Comparison of ENCODE assay signal across 9 cellular contexts in the genomic region with DNA sequence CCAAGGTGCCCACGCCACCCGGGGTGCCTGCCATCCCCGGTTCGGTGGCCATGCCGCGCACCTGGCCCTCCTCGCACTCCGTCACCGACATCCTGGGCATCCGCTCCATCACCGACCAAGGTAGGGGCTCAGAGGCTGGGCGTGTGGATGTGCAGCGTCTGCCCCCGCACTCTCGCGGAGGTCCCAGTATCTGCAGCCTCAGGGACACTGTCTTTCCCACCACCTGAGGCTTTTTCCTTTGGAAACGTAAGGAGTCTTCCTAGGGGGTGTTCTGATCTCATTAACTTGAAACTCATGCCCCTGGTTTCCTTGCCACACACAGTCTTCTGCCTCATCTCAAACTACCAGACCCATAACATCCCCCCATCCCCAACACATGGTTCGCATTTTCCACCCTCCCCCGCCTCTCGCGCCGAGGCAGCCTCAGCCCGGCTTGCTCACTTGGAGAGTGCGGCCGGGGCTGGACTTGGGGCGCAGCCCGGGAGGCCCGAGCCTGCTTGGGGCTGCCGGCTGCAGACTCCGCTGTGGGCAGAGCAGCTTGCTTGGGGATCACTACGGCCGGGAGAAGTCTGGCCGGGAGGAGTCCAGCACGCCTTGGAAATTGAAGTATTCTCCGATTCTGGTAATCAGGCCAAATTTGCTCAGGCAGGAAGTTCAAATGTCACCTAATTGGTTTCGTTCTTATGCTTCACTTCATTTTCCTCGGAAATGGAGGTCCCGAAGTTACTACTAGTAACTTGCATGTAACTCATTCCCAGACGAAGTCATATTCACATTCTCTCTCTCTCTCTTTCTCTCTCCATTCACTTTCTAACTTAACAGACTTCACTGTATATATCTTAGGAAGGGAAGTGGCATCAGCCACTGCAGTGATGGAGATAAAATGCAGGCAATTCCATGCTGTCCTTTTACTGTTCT. TPM values are rescaled to one million over a fixed set of nuclear protein-coding genes. Genes with fewer than 3 reads are reported as not detected.
DNase-seq lines count a peak whose midpoint lies in the region; ATAC-seq and TF ChIP-seq lines count a peak whose summit lies in the region.
"Had no signal": no experiment of that assay in that cellular context is flagged by ENCODE, and none has a peak within 500 bp of the region (broad histone marks: within the 10 kb centered on the region; RNA-seq: fewer than 3 reads in every experiment).

No MANE protein-coding gene starts in this region.

- H3K79me2 ChIP-seq in SK-N-SH (ENCODE audit: insufficient read depth) = no peaks in the 10 kb centered on the region

- no peaks in the 10 kb centered on the region for H3K36me3 ChIP-seq in SK-N-SH (replicated peaks in 1 of 2; ENCODE audit: control insufficient read depth in 1 of 2, insufficient read depth in 2 of 2, low read length in 1 of 2)
- no peaks in the 10 kb centered on the region for H3K36me3 ChIP-seq in adrenal gland (replicated peaks in 1 of 2)

- no peak overlapping the region for H3K4me3 ChIP-seq in SK-N-SH (ENCODE audit: low read depth in 2 of 2, low read length in 1 of 2)
- H3K4me3 ChIP-seq in iPS-11a (ENCODE audit: low read depth, low read length) = peak overlapping the region; percentile 13
- no peak overlapping the region for H3K4me3 ChIP-seq in adrenal gland

- peaks cover 35 to 55% (median 41%) of the 10 kb centered on the region in 3 donors for H3K4me1 Mint-ChIP-seq in T-cell
- peaks cover 22 to 41% of the 10 kb centered on the region in 2 donors for H3K4me1 Mint-ChIP-seq in stimulated activated naive B cell treated with anti-CD40 and anti-IgM and Interleukin-4, amounts not matched to agents 10 μg/mL and 1 μg/mL and 100 μg/mL, for 72 hours

- no peaks in the 10 kb centered on the region for H3K36me3 Mint-ChIP-seq in T-cell
- H3K36me3 Mint-ChIP-seq in stimulated activated naive B cell treated with anti-CD40 and anti-IgM and Interleukin-4, amounts not matched to agents 10 μg/mL and 1 μg/mL and 100 μg/mL, for 72 hours = peaks cover 10 to 25% of the 10 kb centered on the region in 2 donors

- TF ChIP-seq POLR2A in adrenal gland (IDR thresholded peaks at IDR 0.05) = no peak

- TF ChIP-seq CTCF in SK-N-SH (IDR thresholded peaks at IDR 0.05) (no peak), adrenal gland (IDR thresholded peaks at IDR 0.05) (no peak)

- no peak for DNase-seq in SK-N-SH
- DNase-seq in T-cell = no peak
- DNase-seq in stimulated activated naive B cell treated with anti-CD40 and anti-IgM and Interleukin-4, amounts not matched to agents 10 μg/mL and 1 μg/mL and 100 μg/mL, for 72 hours = no peak
- no peak for DNase-seq in OCI-M2 (lab: John Stamatoyannopoulos, UW; ENCODE audit: unreplicated experiment)
- DNase-seq in adrenal gland = no peak
- DNase-seq: C1 segment of cervical spinal cord had no signal

- intact Hi-C loops in adrenal gland (cut with DNase I) = no loop called here

- no peak overlapping the region for H3K27ac ChIP-seq in SK-N-SH (ENCODE audit: low read depth in 2 of 2, low read length in 1 of 2)
- H3K27ac ChIP-seq in adrenal gland = no peak overlapping the region

- ATAC-seq in SK-N-SH treated with all-trans-retinoic acid at 6 μM for 48 hours = no peak
- ATAC-seq in T-cell (replicated peaks in 1 of 4) = no peak
- no peak for ATAC-seq in stimulated activated naive B cell treated with anti-CD40 and anti-IgM and Interleukin-4, amounts not matched to agents 10 μg/mL and 1 μg/mL and 100 μg/mL, for 72 hours (replicated peaks)
- no peak for ATAC-seq in HG03457 (IDR thresholded peaks at IDR 0.05; ENCODE audit: unreplicated experiment)

- H3K4me3 Mint-ChIP-seq in T-cell = peak overlapping the region; percentile 34 to 56 (median 49)
- H3K4me3 Mint-ChIP-seq in stimulated activated naive B cell treated with anti-CD40 and anti-IgM and Interleukin-4, amounts not matched to agents 10 μg/mL and 1 μg/mL and 100 μg/mL, for 72 hours = peak overlapping the region; percentile 56 to 64

- H3K4me1 ChIP-seq in SK-N-SH (ENCODE audit: control insufficient read depth in 1 of 2, insufficient read depth in 2 of 2, low read depth in 1 of 2, low read length in 1 of 2) = no peaks in the 10 kb centered on the region; a peak in 1 of 4 replicates
- peaks cover 14 to 34% of the 10 kb centered on the region in 2 donors for H3K4me1 ChIP-seq in adrenal gland (replicated peaks in 1 of 2)

- peaks cover 69 to 89% of the 10 kb centered on the region in 2 donors for H3K27me3 Mint-ChIP-seq in T-cell
- peaks cover 79 to 89% of the 10 kb centered on the region in 2 donors for H3K27me3 Mint-ChIP-seq in stimulated activated naive B cell treated with anti-CD40 and anti-IgM and Interleukin-4, amounts not matched to agents 10 μg/mL and 1 μg/mL and 100 μg/mL, for 72 hours

- CTCF ChIA-PET in SK-N-SH (lab: Yijun Ruan, JAX) = no interaction called here
- CTCF ChIA-PET in T-cell (lab: Charles Lee) = no interaction called here

- no peak overlapping the region for H3K9ac ChIP-seq in SK-N-SH

- H3K9me2 ChIP-seq in SK-N-SH = no peaks in the 10 kb centered on the region

- peak overlapping the region; percentile 41; the same call in 1 of the 2 replicates for H3K4me2 ChIP-seq in SK-N-SH

- POLR2A ChIA-PET in SK-N-SH (lab: Yijun Ruan, JAX) = no interaction called here
- POLR2A ChIA-PET in T-cell (lab: Charles Lee) = no interaction called here

- H3K27me3 ChIP-seq in SK-N-SH (ENCODE audit: insufficient read depth) = peaks cover 67% of the 10 kb centered on the region
- H3K27me3 ChIP-seq in adrenal gland = peaks cover 96% of the 10 kb centered on the region

- no peaks in the 10 kb centered on the region for H3F3A ChIP-seq in SK-N-SH (replicated peaks; ENCODE audit: insufficient read depth)

- H3K27ac Mint-ChIP-seq in T-cell = no peak overlapping the region
- peak overlapping the region; percentile 91 for H3K27ac Mint-ChIP-seq in stimulated activated naive B cell treated with anti-CD40 and anti-IgM and Interleukin-4, amounts not matched to agents 10 μg/mL and 1 μg/mL and 100 μg/mL, for 72 hours

- H3K9me3 ChIP-seq in SK-N-SH = no peaks in the 10 kb centered on the region
- H3K9me3 ChIP-seq in adrenal gland (replicated peaks in 1 of 3) = no peaks in the 10 kb centered on the region

- TF ChIP-seq RAD21 in SK-N-SH (IDR thresholded peaks at IDR 0.05; ENCODE audit: low read length) = no peak

- TF ChIP-seq EP300 in SK-N-SH (IDR thresholded peaks at IDR 0.05; ENCODE audit: borderline replicate concordance in 1 of 2, low read depth in 1 of 2, low read length in 1 of 2) = no peak

- WGBS in SK-N-SH (ENCODE audit: low lambda C conversion rate) = 30% methylated on average over 8 of the region's 39 CpGs
- WGBS in adrenal gland, 4 donors = 5 to 6% (median 6%) methylated on average over 18 to 39 of the region's 39 CpGs

- no peaks in the 10 kb centered on the region for H3K9me3 Mint-ChIP-seq in T-cell
- peaks cover 3 to 6% of the 10 kb centered on the region in 2 donors for H3K9me3 Mint-ChIP-seq in stimulated activated naive B cell treated with anti-CD40 and anti-IgM and Interleukin-4, amounts not matched to agents 10 μg/mL and 1 μg/mL and 100 μg/mL, for 72 hours

- H2AFZ ChIP-seq in SK-N-SH (ENCODE audit: low read depth) = no peak overlapping the region

- no peaks in the 10 kb centered on the region for H4K20me1 ChIP-seq in SK-N-SH (ENCODE audit: insufficient read depth)

TF ChIP-seq in SK-N-SH, 30 proteins besides CTCF, POLR2A, EP300 and RAD21 (continues in another document):
- no peak for TF ChIP-seq ELF1 (IDR thresholded peaks at IDR 0.05)
- TF ChIP-seq RXRA (IDR thresholded peaks at IDR 0.05; ENCODE audit: borderline replicate concordance, low read depth) = no peak
- TF ChIP-seq, protein P1, sequence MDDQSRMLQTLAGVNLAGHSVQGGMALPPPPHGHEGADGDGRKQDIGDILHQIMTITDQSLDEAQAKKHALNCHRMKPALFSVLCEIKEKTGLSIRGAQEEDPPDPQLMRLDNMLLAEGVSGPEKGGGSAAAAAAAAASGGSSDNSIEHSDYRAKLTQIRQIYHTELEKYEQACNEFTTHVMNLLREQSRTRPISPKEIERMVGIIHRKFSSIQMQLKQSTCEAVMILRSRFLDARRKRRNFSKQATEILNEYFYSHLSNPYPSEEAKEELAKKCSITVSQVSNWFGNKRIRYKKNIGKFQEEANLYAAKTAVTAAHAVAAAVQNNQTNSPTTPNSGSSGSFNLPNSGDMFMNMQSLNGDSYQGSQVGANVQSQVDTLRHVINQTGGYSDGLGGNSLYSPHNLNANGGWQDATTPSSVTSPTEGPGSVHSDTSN (IDR thresholded peaks at IDR 0.05) = no peak

TF ChIP-seq in SK-N-SH treated with all-trans-retinoic acid at 6 μM for 48 hours, 23 proteins besides CTCF, POLR2A, EP300 and RAD21 (continues in another document):
- TF ChIP-seq BACH2 (CRISPR knock-in tag; IDR thresholded peaks at IDR 0.05; ENCODE audit: borderline replicate concordance) = no peak
- TF ChIP-seq, protein P2, sequence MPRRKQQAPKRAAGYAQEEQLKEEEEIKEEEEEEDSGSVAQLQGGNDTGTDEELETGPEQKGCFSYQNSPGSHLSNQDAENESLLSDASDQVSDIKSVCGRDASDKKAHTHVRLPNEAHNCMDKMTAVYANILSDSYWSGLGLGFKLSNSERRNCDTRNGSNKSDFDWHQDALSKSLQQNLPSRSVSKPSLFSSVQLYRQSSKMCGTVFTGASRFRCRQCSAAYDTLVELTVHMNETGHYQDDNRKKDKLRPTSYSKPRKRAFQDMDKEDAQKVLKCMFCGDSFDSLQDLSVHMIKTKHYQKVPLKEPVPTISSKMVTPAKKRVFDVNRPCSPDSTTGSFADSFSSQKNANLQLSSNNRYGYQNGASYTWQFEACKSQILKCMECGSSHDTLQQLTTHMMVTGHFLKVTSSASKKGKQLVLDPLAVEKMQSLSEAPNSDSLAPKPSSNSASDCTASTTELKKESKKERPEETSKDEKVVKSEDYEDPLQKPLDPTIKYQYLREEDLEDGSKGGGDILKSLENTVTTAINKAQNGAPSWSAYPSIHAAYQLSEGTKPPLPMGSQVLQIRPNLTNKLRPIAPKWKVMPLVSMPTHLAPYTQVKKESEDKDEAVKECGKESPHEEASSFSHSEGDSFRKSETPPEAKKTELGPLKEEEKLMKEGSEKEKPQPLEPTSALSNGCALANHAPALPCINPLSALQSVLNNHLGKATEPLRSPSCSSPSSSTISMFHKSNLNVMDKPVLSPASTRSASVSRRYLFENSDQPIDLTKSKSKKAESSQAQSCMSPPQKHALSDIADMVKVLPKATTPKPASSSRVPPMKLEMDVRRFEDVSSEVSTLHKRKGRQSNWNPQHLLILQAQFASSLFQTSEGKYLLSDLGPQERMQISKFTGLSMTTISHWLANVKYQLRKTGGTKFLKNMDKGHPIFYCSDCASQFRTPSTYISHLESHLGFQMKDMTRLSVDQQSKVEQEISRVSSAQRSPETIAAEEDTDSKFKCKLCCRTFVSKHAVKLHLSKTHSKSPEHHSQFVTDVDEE (CRISPR knock-in tag; IDR thresholded peaks at IDR 0.05) = no peak
- no peak for TF ChIP-seq ZNF8 (CRISPR knock-in tag; IDR thresholded peaks at IDR 0.05)
- no peak for TF ChIP-seq TOX (CRISPR knock-in tag; IDR thresholded peaks at IDR 0.05; ENCODE audit: borderline replicate concordance)
- TF ChIP-seq SNAI2 (CRISPR knock-in tag; IDR thresholded peaks at IDR 0.05) = no peak
- no peak for TF ChIP-seq PPARA (CRISPR knock-in tag; IDR thresholded peaks at IDR 0.05; ENCODE audit: borderline replicate concordance)

RNA-seq across cellular contexts. Expression of a gene that starts 2.0 kb away (rescaled TPM):
- polyA plus RNA-seq in SK-N-SH (2012; rRNA removed) (not detected in 2 replicates), adrenal gland (under 1 TPM in 2 of 3 donors, not detected in 1; under 0.01 to 0.04 TPM)
- not detected in 2 replicates for polyA plus RNA-seq in SK-N-SH (2012; cell fraction: cytosol; rRNA removed)
- polyA plus RNA-seq in SK-N-SH (2012; cell fraction: nucleus; rRNA removed) = not detected in 2 replicates
- total RNA-seq in T-cell (under 1 TPM in 2 of 5 donors, not detected in 3; 0.16 to 0.23 TPM), adrenal gland (not detected)
